1 cellular context compared by ENCODE assay signal in the genomic region with DNA sequence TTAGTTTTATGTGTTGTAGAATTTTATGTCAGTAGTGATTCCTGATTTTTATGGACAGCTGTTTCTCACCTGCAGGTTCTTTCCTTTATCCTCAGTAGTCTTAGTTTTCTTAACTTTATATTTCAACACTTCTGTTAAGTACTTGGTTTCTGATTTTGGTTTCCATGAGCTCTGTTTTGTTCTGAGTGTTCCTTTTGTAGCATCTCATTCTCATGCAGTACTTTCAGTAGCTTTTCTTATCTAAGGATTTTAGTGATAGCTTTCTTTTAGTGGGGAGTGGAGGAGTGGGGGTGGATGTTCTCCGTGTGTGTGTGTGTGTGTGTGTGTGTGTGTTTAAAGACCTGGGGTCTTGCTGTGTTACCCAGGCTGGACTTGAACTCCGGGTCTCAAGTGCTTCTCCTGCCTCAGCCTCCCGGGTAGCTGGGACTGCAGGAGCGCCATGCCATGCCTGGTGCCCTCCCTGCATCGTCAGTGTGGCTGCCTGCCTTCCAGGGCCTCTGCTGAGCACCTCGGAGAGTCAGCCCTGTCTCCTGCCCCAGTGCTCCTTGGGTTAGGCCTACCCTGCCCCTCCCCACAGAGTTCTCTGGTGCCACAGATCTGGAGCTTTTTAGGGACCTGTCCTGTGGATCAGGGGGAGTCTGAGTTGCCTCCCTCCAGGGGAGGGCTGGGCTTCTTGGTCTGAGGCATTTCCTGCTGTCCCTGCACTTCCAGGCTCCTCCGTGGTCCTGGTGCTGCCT.
TF ChIP-seq lines count a peak whose summit lies in the region.

No MANE protein-coding gene starts in this region.

TF ChIP-seq in GM12878, 131 proteins besides CTCF, POLR2A, EP300 and RAD21:
- TF ChIP-seq TCF12 (IDR thresholded peaks at IDR 0.05; ENCODE audit: low read depth, low read length): no peak
- no peak for TF ChIP-seq POLR2AphosphoS2 (IDR thresholded peaks at IDR 0.05; ENCODE audit: low read depth, low read length)
- no peak for TF ChIP-seq NR2F1 (conservative IDR thresholded peaks at IDR 0.05)
- no peak for TF ChIP-seq CHD1 (IDR thresholded peaks at IDR 0.05; ENCODE audit: low read depth, low read length)
